ENCODE assay signal across 14 cellular contexts in genomic region chr2:159088906-159089305, GRCh38.
DNase-seq lines count a peak whose midpoint lies in the region; ATAC-seq and TF ChIP-seq lines count a peak whose summit lies in the region.
"Had no signal": no experiment of that assay in that cellular context is flagged by ENCODE, and none has a peak within 500 bp of the region (broad histone marks: within the 10 kb centered on the region; RNA-seq: fewer than 3 reads in every experiment).

No MANE protein-coding gene starts in this region.

- TF ChIP-seq CTCF in GM23338 (conservative IDR thresholded peaks at IDR 0.05; ENCODE audit: low read depth in 2 of 2) (peak; percentile 35 to 41), RWPE1 (conservative IDR thresholded peaks at IDR 0.05; ENCODE audit: low read depth) (no peak), foreskin keratinocyte (conservative IDR thresholded peaks at IDR 0.05) (peak; percentile 5)

- H3K4me1 Mint-ChIP-seq in GM23338, result peaks cover 11% of the 10 kb centered on the region; the same call in 2 of the 3 replicates

- POLR2A ChIA-PET in RWPE1 (lab: Yijun Ruan, JAX; ENCODE audit: low non-redundant PET), result interaction anchor here (0.6 kb wide), 1 partner anchor 55 kb away, joined by 3 read pairs; no protein-coding TSS in a partner anchor

- peaks cover 4% of the 10 kb centered on the region for H3K27me3 Mint-ChIP-seq in GM23338 (ENCODE audit: insufficient read depth, low read depth, poor library complexity)

- no peaks in the 10 kb centered on the region; the same call in 1 of the 2 replicates for H4K20me1 ChIP-seq in GM23338 (replicated peaks; ENCODE audit: insufficient read depth)

- CTCF ChIA-PET in RWPE1 (lab: Yijun Ruan, JAX), result interaction anchor here (0.7 to 1.6 kb wide), 2 partner anchors 30 to 66 kb away, joined by 3 read pairs; no protein-coding TSS in a partner anchor

- peaks cover 10% of the 10 kb centered on the region; the same call in 1 of the 2 replicates for H3K4me1 ChIP-seq in GM23338 (ENCODE audit: insufficient read depth)
- H3K4me1 ChIP-seq in foreskin keratinocyte, result peaks cover 46% of the 10 kb centered on the region

- no peak overlapping the region for H3K4me3 ChIP-seq in GM23338
- no peak overlapping the region for H3K4me3 ChIP-seq in skin epidermis

- H3K27ac ChIP-seq in GM23338 (ENCODE audit: low read depth), result no peak overlapping the region
- peak overlapping the region; percentile 94 for H3K27ac ChIP-seq in RWPE1
- H3K27ac ChIP-seq in foreskin keratinocyte, result no peak overlapping the region
- H3K27ac ChIP-seq in skin epidermis, result peak overlapping the region in 14 of 21 experiments; percentile 3 to 89 (median 64)

- no peaks in the 10 kb centered on the region for H3K9me2 ChIP-seq in GM23338 (ENCODE audit: insufficient read depth)

- no peaks in the 10 kb centered on the region for H3F3A ChIP-seq in GM23338 (replicated peaks; ENCODE audit: low read depth)

- ATAC-seq in GM23338 (peak; percentile 91), foreskin keratinocyte (no peak), HG03097 (IDR thresholded peaks at IDR 0.05; ENCODE audit: low FRiP score, unreplicated experiment) (no peak), GM21737 (IDR thresholded peaks at IDR 0.05; ENCODE audit: unreplicated experiment) (no peak)

- H3K36me3 Mint-ChIP-seq in GM23338 (ENCODE audit: low read depth), result no peaks in the 10 kb centered on the region

- H2AFZ ChIP-seq in GM23338, result no peak overlapping the region

- no peaks in the 10 kb centered on the region for H3K79me2 ChIP-seq in GM23338 (replicated peaks; ENCODE audit: insufficient read depth)

- no peaks in the 10 kb centered on the region for H3K27me3 ChIP-seq in GM23338 (ENCODE audit: insufficient read depth)
- no peaks in the 10 kb centered on the region for H3K27me3 ChIP-seq in foreskin keratinocyte

- H3K9me3 Mint-ChIP-seq in GM23338, result no peaks in the 10 kb centered on the region

- H3K36me3 ChIP-seq in GM23338 (ENCODE audit: insufficient read depth), result no peaks in the 10 kb centered on the region

- no peak overlapping the region for H3K27ac Mint-ChIP-seq in GM23338

- H3K4me2 ChIP-seq in GM23338, result no peak overlapping the region

- DNase-seq in GM23338 (ENCODE audit: low spot score), result peak; percentile 54
- no peak for DNase-seq in RWPE1 (ENCODE audit: low spot score)
- DNase-seq in foreskin keratinocyte, result no peak
- no peak for DNase-seq in NCI-H1436 treated with DMSO at 0.1 percent for 48 hours (lab: John Stamatoyannopoulos, UW)
- no peak for DNase-seq in NCI-H2029 treated with DMSO at 0.1 percent for 48 hours (lab: John Stamatoyannopoulos, UW)
- DNase-seq: activated CD8-positive, alpha-beta memory T cell treated with anti-CD3 and anti-CD28 coated beads, Interleukin-2, amount 50 U/mL, for 4 hours; Caco-2; effector CD4-positive, alpha-beta T cell; HCEC 1CT; KG1; NCI-H2081 had no signal

- no peak overlapping the region for H3K4me3 Mint-ChIP-seq in GM23338

TF ChIP-seq in GM23338, 12 proteins besides CTCF, POLR2A, EP300 and RAD21 (continues in another document):
- TF ChIP-seq REST (IDR thresholded peaks at IDR 0.05; ENCODE audit: unreplicated experiment), result no peak
- no peak for TF ChIP-seq STAT1 (IDR thresholded peaks at IDR 0.05; ENCODE audit: unreplicated experiment)
- no peak for TF ChIP-seq POLR2AphosphoS5 (IDR thresholded peaks at IDR 0.05; ENCODE audit: low read depth)
- TF ChIP-seq ZNF331 (CRISPR knock-in tag; IDR thresholded peaks at IDR 0.05; ENCODE audit: low read depth), result no peak
- TF ChIP-seq JUNB (IDR thresholded peaks at IDR 0.05; ENCODE audit: unreplicated experiment), result no peak
- TF ChIP-seq ZNF114 (CRISPR knock-in tag; IDR thresholded peaks at IDR 0.05), result no peak
- TF ChIP-seq NANOG (IDR thresholded peaks at IDR 0.05; ENCODE audit: borderline replicate concordance), result no peak
- no peak for TF ChIP-seq CREB1 (CRISPR knock-in tag; IDR thresholded peaks at IDR 0.05; ENCODE audit: low read depth)
- TF ChIP-seq EZH2 (IDR thresholded peaks at IDR 0.05; ENCODE audit: low read depth, unreplicated experiment), result no peak
- TF ChIP-seq EZH2phosphoT487 (IDR thresholded peaks at IDR 0.05; ENCODE audit: unreplicated experiment), result no peak
- TF ChIP-seq ZNF462 (CRISPR knock-in tag; IDR thresholded peaks at IDR 0.05), result no peak

Comparison
In these comparisons a context has a peak if more than half of its experiments do, and no peak if none do; other contexts are left out.
1. H3K27ac ChIP-seq: peak in RWPE1 (single experiment) and skin epidermis (14 of 21); none in GM23338 (single experiment) and foreskin keratinocyte (single experiment).